In genomic region chr1:150283260-150283659, GRCh38 we compare ENCODE assay signal across 9 cellular contexts. TPM values are rescaled to one million over a fixed set of nuclear protein-coding genes. Genes with fewer than 3 reads are reported as not detected.
A peak's percentile ranks its signal among the peaks of the same experiment; 100 is the strongest.
DNase-seq lines count a peak whose midpoint lies in the region; ATAC-seq and TF ChIP-seq lines count a peak whose summit lies in the region.
"Had no signal": no experiment of that assay in that cellular context is flagged by ENCODE, and none has a peak within 500 bp of the region (broad histone marks: within the 10 kb centered on the region; RNA-seq: fewer than 3 reads in every experiment).

No MANE protein-coding gene starts in this region.

- H3K9me3 ChIP-seq in thoracic aorta, result no peaks in the 10 kb centered on the region

- H3K4me1 ChIP-seq in thoracic aorta (ENCODE audit: control insufficient read depth in 1 of 2, low read depth in 2 of 2), result peaks cover 10 to 22% of the 10 kb centered on the region in 2 donors

- no peak overlapping the region for H3K27ac Mint-ChIP-seq in activated naive CD4-positive, alpha-beta T cell treated with anti-CD3 and anti-CD28 coated beads, Interleukin-2, amount 10 ng/mL, durations not matched to agents 7 days and 5 days
- H3K27ac Mint-ChIP-seq in brain, result peak overlapping the region in 4 of 5 experiments; percentile 89 to 97 (median 96)
- peak overlapping the region; percentile 4 for H3K27ac Mint-ChIP-seq in memory B cell

- H3K27ac ChIP-seq in thoracic aorta, result peak overlapping the region; percentile 96 to 97

- TF ChIP-seq CTCF in brain (conservative IDR thresholded peaks at IDR 0.05), result no peak
- no peak for TF ChIP-seq CTCF in thoracic aorta (IDR thresholded peaks at IDR 0.05)

- no peaks in the 10 kb centered on the region for H3K27me3 ChIP-seq in thoracic aorta (replicated peaks; ENCODE audit: insufficient read depth)

- CTCF ChIA-PET in activated naive CD4-positive, alpha-beta T cell treated with anti-CD3 and anti-CD28 coated beads, Interleukin-2, amount 10 ng/mL, durations not matched to agents 7 days and 5 days (lab: Charles Lee), result no interaction called here

- peaks cover 31% of the 10 kb centered on the region for H3K27me3 Mint-ChIP-seq in activated naive CD4-positive, alpha-beta T cell treated with anti-CD3 and anti-CD28 coated beads, Interleukin-2, amount 10 ng/mL, durations not matched to agents 7 days and 5 days
- H3K27me3 Mint-ChIP-seq in brain (peaks cover 13% of the 10 kb centered on the region), memory B cell (peaks cover 2% of the 10 kb centered on the region)

- no peaks in the 10 kb centered on the region for H3K9me3 Mint-ChIP-seq in activated naive CD4-positive, alpha-beta T cell treated with anti-CD3 and anti-CD28 coated beads, Interleukin-2, amount 10 ng/mL, durations not matched to agents 7 days and 5 days
- no peaks in the 10 kb centered on the region for H3K9me3 Mint-ChIP-seq in brain
- peaks cover 1% of the 10 kb centered on the region for H3K9me3 Mint-ChIP-seq in memory B cell

- peak overlapping the region; percentile 77 for H3K4me3 Mint-ChIP-seq in activated naive CD4-positive, alpha-beta T cell treated with anti-CD3 and anti-CD28 coated beads, Interleukin-2, amount 10 ng/mL, durations not matched to agents 7 days and 5 days
- H3K4me3 Mint-ChIP-seq in brain (peak overlapping the region; percentile 88 to 98 (median 94)), memory B cell (peak overlapping the region; percentile 1)

- H3K4me1 Mint-ChIP-seq in activated naive CD4-positive, alpha-beta T cell treated with anti-CD3 and anti-CD28 coated beads, Interleukin-2, amount 10 ng/mL, durations not matched to agents 7 days and 5 days, result peaks cover 29% of the 10 kb centered on the region
- H3K4me1 Mint-ChIP-seq in brain, result peaks cover 58% of the 10 kb centered on the region
- peaks cover 14% of the 10 kb centered on the region for H3K4me1 Mint-ChIP-seq in memory B cell

- no peak for DNase-seq in activated naive CD4-positive, alpha-beta T cell treated with anti-CD3 and anti-CD28 coated beads, Interleukin-2, amount 10 ng/mL, durations not matched to agents 7 days and 5 days
- no peak for DNase-seq in activated naive CD4-positive, alpha-beta T cell treated with anti-CD3 and anti-CD28 coated beads, Interleukin-2, amount 50 U/mL, for 16 hours
- DNase-seq in memory B cell (ENCODE audit: low spot score in 2 of 2) (no peak), thoracic aorta (ENCODE audit: low spot score) (no peak), A172 (ENCODE audit: low spot score) (no peak), GM03348 (ENCODE audit: low spot score) (no peak)
- DNase-seq: cerebellar nuclear complex had no signal

- ATAC-seq in memory B cell (ENCODE audit: low read depth), result no peak
- no peak for ATAC-seq in thoracic aorta (ENCODE audit: insufficient number of reproducible peaks, low FRiP score, low read depth)
- ATAC-seq in HG02970 (IDR thresholded peaks at IDR 0.05; ENCODE audit: low FRiP score, unreplicated experiment), result no peak

- peaks cover 5% of the 10 kb centered on the region for H3K36me3 ChIP-seq in thoracic aorta

- H3K4me3 ChIP-seq in thoracic aorta, result peak overlapping the region; percentile 77

- H3K36me3 Mint-ChIP-seq in activated naive CD4-positive, alpha-beta T cell treated with anti-CD3 and anti-CD28 coated beads, Interleukin-2, amount 10 ng/mL, durations not matched to agents 7 days and 5 days, result peaks cover 9% of the 10 kb centered on the region
- H3K36me3 Mint-ChIP-seq in brain (peaks cover 25% of the 10 kb centered on the region), memory B cell (peaks cover 5% of the 10 kb centered on the region)

RNA-seq across cellular contexts. Expression of gene CIART, which starts 0.9 kb away (rescaled TPM):
- polyA plus RNA-seq in brain (ENCODE audit: insufficient read depth, low read depth, low replicate concordance), result 32.5 TPM
- 1 to 10 TPM; 5.2 to 9.7 TPM for total RNA-seq in thoracic aorta
- total RNA-seq in A172 (2014; rRNA removed; shearing (Covaris generic)), result 15.2 and 25.2 TPM in 2 replicates

RNA-seq across cellular contexts. Expression of gene MRPS21, which starts 10.4 kb away (rescaled TPM):
- 95.8 TPM for polyA plus RNA-seq in brain (ENCODE audit: insufficient read depth, low read depth, low replicate concordance)
- 10 to 100 TPM; 30.1 to 39.5 TPM for total RNA-seq in thoracic aorta
- 42.3 and 60.1 TPM in 2 replicates for total RNA-seq in A172 (2014; rRNA removed; shearing (Covaris generic))

RNA-seq across cellular contexts. Expression of gene C1orf54, which starts 10.7 kb away (rescaled TPM):
- polyA plus RNA-seq in brain (ENCODE audit: insufficient read depth, low read depth, low replicate concordance), result 13.0 TPM
- 10 to 100 TPM in 1 of 2 donors, 1 to 10 TPM in 1; 6.8 to 27.9 TPM for total RNA-seq in thoracic aorta
- total RNA-seq in A172 (2014; rRNA removed; shearing (Covaris generic)), result 8.8 TPM in 1 of 2 replicates, not detected in the other

RNA-seq across cellular contexts. Expression of gene APH1A, which starts 14.4 kb away (rescaled TPM):
- polyA plus RNA-seq in brain (ENCODE audit: insufficient read depth, low read depth, low replicate concordance), result 179 TPM
- total RNA-seq in thoracic aorta, result 10 to 100 TPM; 77.5 to 84.5 TPM
- total RNA-seq in A172 (2014; rRNA removed; shearing (Covaris generic)), result 197 and 226 TPM in 2 replicates

RNA-seq across cellular contexts. Expression of gene CA14, which starts 25.7 kb away (rescaled TPM):
- polyA plus RNA-seq in brain (ENCODE audit: insufficient read depth, low read depth, low replicate concordance), result 18.1 TPM
- not detected for total RNA-seq in thoracic aorta
- total RNA-seq in A172 (2014; rRNA removed; shearing (Covaris generic)), result not detected in 2 replicates

Comparison
In these comparisons a context has a peak if more than half of its experiments do, and no peak if none do; other contexts are left out.
1. H3K4me3 Mint-ChIP-seq: peak in every context shown above with its lines; median percentile 94 in brain; 77 in activated naive CD4-positive, alpha-beta T cell treated with anti-CD3 and anti-CD28 coated beads, Interleukin-2, amount 10 ng/mL, durations not matched to agents 7 days and 5 days; 1 in memory B cell.